ENCODE assay signal across 8 cellular contexts in the genomic region with DNA sequence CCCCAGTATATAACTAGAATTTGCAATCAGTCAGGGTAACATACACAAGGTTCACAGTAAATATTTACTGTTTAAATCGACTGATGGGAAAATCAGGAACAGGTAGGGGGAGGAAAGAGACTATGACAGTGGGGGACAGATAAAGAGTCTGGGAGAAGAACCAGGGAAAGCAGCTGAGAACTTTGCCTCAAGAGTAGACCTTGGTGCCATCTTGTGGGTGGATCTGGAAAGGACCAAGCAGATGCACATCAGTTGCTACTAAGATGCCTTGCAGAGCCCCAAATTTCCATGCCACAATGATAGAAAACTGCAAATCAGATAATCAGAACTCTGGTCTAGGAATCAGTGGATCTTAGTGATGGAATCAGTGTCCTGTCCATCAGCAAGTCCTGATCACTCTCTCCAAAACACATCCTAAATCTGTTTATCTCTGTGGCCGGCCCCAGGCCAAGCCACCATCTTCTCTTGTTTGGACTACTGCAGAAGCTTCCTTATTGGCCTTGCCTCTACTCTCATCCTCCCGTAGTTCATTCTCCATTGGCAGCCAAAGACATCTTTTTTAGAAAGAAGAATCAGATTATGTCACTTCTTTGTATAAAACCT.
DNase-seq lines count a peak whose midpoint lies in the region; ATAC-seq and TF ChIP-seq lines count a peak whose summit lies in the region.

No MANE protein-coding gene starts in this region.

- H3K9me3 Mint-ChIP-seq in neural progenitor cell = no peaks in the 10 kb centered on the region

- peaks cover 8% of the 10 kb centered on the region for H3K4me1 ChIP-seq in fibroblast of lung (ENCODE audit: control insufficient read depth, extremely low read depth, insufficient read depth, low read length)
- H3K4me1 ChIP-seq in neural progenitor cell = no peaks in the 10 kb centered on the region

- no peak overlapping the region for H3K9ac ChIP-seq in fibroblast of lung (ENCODE audit: insufficient read depth, low read length)
- H3K9ac ChIP-seq in neural progenitor cell = no peak overlapping the region

- no peak overlapping the region for H3K4me2 ChIP-seq in fibroblast of lung (ENCODE audit: extremely low read depth, insufficient read depth, low read length)
- no peak overlapping the region for H3K4me2 ChIP-seq in neural progenitor cell

- H2AFZ ChIP-seq in fibroblast of lung (ENCODE audit: low read length) (no peak overlapping the region), neural progenitor cell (replicated peaks) (no peak overlapping the region)

- ATAC-seq in GM18502 (IDR thresholded peaks at IDR 0.05; ENCODE audit: poor library complexity, unreplicated experiment) = peak; percentile 58
- no peak for ATAC-seq in GM19023 (IDR thresholded peaks at IDR 0.05; ENCODE audit: unreplicated experiment)
- no peak for ATAC-seq in GM18870 (IDR thresholded peaks at IDR 0.05; ENCODE audit: unreplicated experiment)

- H3K27me3 ChIP-seq in fibroblast of lung (ENCODE audit: control insufficient read depth, insufficient read depth, low read length) (no peaks in the 10 kb centered on the region), neural progenitor cell (no peaks in the 10 kb centered on the region)

- TF ChIP-seq POLR2A in NB4 (IDR thresholded peaks at IDR 0.05; ENCODE audit: extremely low read depth, insufficient read length) = no peak

- H3K27me3 Mint-ChIP-seq in neural progenitor cell (ENCODE audit: insufficient read depth, low read depth) = peaks cover 1% of the 10 kb centered on the region

- no peaks in the 10 kb centered on the region for H3K4me1 Mint-ChIP-seq in neural progenitor cell

- H3K36me3 ChIP-seq in fibroblast of lung (ENCODE audit: control insufficient read depth, insufficient read depth, low read length) (no peaks in the 10 kb centered on the region), neural progenitor cell (no peaks in the 10 kb centered on the region)

- peaks cover 7% of the 10 kb centered on the region for H3F3A ChIP-seq in neural progenitor cell (ENCODE audit: low read depth)

- TF ChIP-seq CTCF in NB4 (IDR thresholded peaks at IDR 0.05; ENCODE audit: low read depth, low read length) (peak; percentile 68), fibroblast of lung (conservative IDR thresholded peaks at IDR 0.05 in 1 of 2, IDR thresholded peaks at IDR 0.05 in 1 of 2; ENCODE audit: low read depth in 1 of 2, low read length in 2 of 2) (peak; percentile 66 to 80), neural progenitor cell (IDR thresholded peaks at IDR 0.05) (peak; percentile 57)

- H3K27ac Mint-ChIP-seq in neural progenitor cell = no peak overlapping the region

- H3K27ac ChIP-seq in fibroblast of lung (ENCODE audit: insufficient read depth, low read length) (no peak overlapping the region), neural progenitor cell (no peak overlapping the region)

- H3K79me2 ChIP-seq in fibroblast of lung (ENCODE audit: control insufficient read depth, insufficient read depth, low read length) = no peaks in the 10 kb centered on the region
- H3K79me2 ChIP-seq in neural progenitor cell (ENCODE audit: low read depth) = no peaks in the 10 kb centered on the region

- H3K36me3 Mint-ChIP-seq in neural progenitor cell = no peaks in the 10 kb centered on the region

- peak in 9 of 14 donors; percentile 28 to 58 (median 45) for DNase-seq in C1 segment of cervical spinal cord (lab: John Stamatoyannopoulos, UW)
- DNase-seq in NB4 (ENCODE audit: low read depth) = peak; percentile 63
- peak; percentile 38 to 53 for DNase-seq in activated CD4-positive, alpha-beta T cell treated with anti-CD3 and anti-CD28 coated beads, Interleukin-2, amount 50 U/mL, for 48 hours
- peak; percentile 60 to 85 for DNase-seq in fibroblast of lung (ENCODE audit: low read depth in 2 of 2)
- DNase-seq in neural progenitor cell (ENCODE audit: low spot score) = peak; percentile 61

- H3K4me3 ChIP-seq in NB4 (ENCODE audit: low read depth, low read length) (no peak overlapping the region), fibroblast of lung (replicated peaks in 1 of 4; ENCODE audit: control extremely low read depth in 1 of 4, insufficient read depth in 1 of 4, low read depth in 3 of 4, low read length in 4 of 4) (no peak overlapping the region), neural progenitor cell (no peak overlapping the region)

- H4K20me1 ChIP-seq in fibroblast of lung (ENCODE audit: control insufficient read depth, extremely low read depth, insufficient read depth, low read length) = no peaks in the 10 kb centered on the region
- no peaks in the 10 kb centered on the region for H4K20me1 ChIP-seq in neural progenitor cell (ENCODE audit: low read depth)

- H3K9me3 ChIP-seq in fibroblast of lung (ENCODE audit: control insufficient read depth, insufficient read depth, low read depth, low read length) (no peaks in the 10 kb centered on the region), neural progenitor cell (ENCODE audit: low read depth) (no peaks in the 10 kb centered on the region)

- H3K4me3 Mint-ChIP-seq in neural progenitor cell = no peak overlapping the region
